11 cellular contexts compared by ENCODE assay signal in the genomic region with DNA sequence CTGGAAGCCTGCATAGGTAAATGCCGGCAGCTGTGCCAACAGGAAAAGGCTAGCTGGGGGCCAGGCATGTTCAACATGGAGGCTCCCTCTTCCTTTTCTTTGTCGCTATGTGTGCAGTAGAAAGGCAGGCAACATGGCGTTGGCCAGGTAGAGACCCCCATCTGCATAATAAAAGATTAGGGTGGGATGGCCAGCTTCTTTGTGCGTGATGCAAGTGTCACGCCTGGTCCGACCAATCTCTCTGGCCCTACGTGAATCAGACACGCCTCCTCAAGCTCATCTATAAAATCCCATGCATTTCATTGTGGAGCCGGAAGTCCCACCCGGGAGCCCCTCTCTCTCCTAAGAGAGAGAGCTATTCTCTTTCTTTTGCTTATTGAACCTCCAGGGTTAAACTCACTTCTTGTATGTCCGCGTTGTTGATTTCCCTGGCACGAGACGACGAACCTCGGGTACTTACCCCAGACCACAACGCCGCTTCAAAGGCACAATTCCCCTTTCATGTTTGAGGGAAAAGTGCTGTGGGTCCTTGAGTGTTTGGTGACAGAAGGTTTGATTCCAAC. TPM values are rescaled to one million over a fixed set of nuclear protein-coding genes. Genes with fewer than 3 reads are reported as not detected.
DNase-seq lines count a peak whose midpoint lies in the region; ATAC-seq and TF ChIP-seq lines count a peak whose summit lies in the region.
"Had no signal": no experiment of that assay in that cellular context is flagged by ENCODE, and none has a peak within 500 bp of the region (broad histone marks: within the 10 kb centered on the region; RNA-seq: fewer than 3 reads in every experiment).

No MANE protein-coding gene starts in this region.

- TF ChIP-seq POLR2A in uterus (IDR thresholded peaks at IDR 0.05) (no peak), testis (IDR thresholded peaks at IDR 0.05) (no peak), Peyer's patch (IDR thresholded peaks at IDR 0.05) (no peak)

- no peaks in the 10 kb centered on the region for H3K9me3 Mint-ChIP-seq in activated naive CD8-positive, alpha-beta T cell (ENCODE audit: low read depth)
- H3K9me3 Mint-ChIP-seq in activated naive CD8-positive, alpha-beta T cell treated with anti-CD3 and anti-CD28 coated beads, Interleukin-2, amount 50 U/mL, for 24 hours = no peaks in the 10 kb centered on the region
- H3K9me3 Mint-ChIP-seq in T-cell = no peaks in the 10 kb centered on the region
- H3K9me3 Mint-ChIP-seq: CD8-positive, alpha-beta memory T cell had no signal

- H3K9me3 ChIP-seq in uterus = no peaks in the 10 kb centered on the region
- H3K9me3 ChIP-seq in testis = no peaks in the 10 kb centered on the region
- H3K9me3 ChIP-seq in Peyer's patch = no peaks in the 10 kb centered on the region

- intact Hi-C loops in uterus (cut with DNase I; ENCODE audit: low total_unique reads) = no loop called here
- intact Hi-C loops in testis (cut with DNase I; ENCODE audit: low total_unique reads) = no loop called here

- peak overlapping the region; percentile 16 for H3K27ac Mint-ChIP-seq in activated naive CD8-positive, alpha-beta T cell
- no peak overlapping the region for H3K27ac Mint-ChIP-seq in activated naive CD8-positive, alpha-beta T cell treated with anti-CD3 and anti-CD28 coated beads, Interleukin-2, amount 50 U/mL, for 24 hours
- H3K27ac Mint-ChIP-seq in T-cell = peak overlapping the region in 1 of 2 donors; percentile 17
- H3K27ac Mint-ChIP-seq: CD8-positive, alpha-beta memory T cell had no signal

- H3K4me1 ChIP-seq in uterus (no peaks in the 10 kb centered on the region), testis (no peaks in the 10 kb centered on the region), Peyer's patch (no peaks in the 10 kb centered on the region)

- no peak for DNase-seq in activated naive CD8-positive, alpha-beta T cell treated with anti-CD3 and anti-CD28 coated beads, Interleukin-2, amount 50 U/mL, for 24 hours
- DNase-seq in T-cell = peak in 30 of 34 experiments; percentile 8 to 72 (median 38)
- peak; percentile 80 for DNase-seq in iPS DF 19.7 (ENCODE audit: low read depth, low spot score)
- DNase-seq in uterus = no peak
- DNase-seq in testis = no peak
- DNase-seq in Peyer's patch = no peak
- DNase-seq: retina had no signal

- CTCF ChIA-PET in T-cell (lab: Charles Lee) = interaction anchor here (1.0 to 1.4 kb wide), 3 partner anchors 9 to 348 kb away, joined by 3 to 6 read pairs (median 3); partner anchors contain the start of gene BOD1 (in 1 of the 2)

- H3K27ac ChIP-seq in uterus (peak overlapping the region; percentile 38 to 65), testis (no peak overlapping the region), Peyer's patch (no peak overlapping the region)

- no peaks in the 10 kb centered on the region for H3K36me3 Mint-ChIP-seq in activated naive CD8-positive, alpha-beta T cell
- no peaks in the 10 kb centered on the region for H3K36me3 Mint-ChIP-seq in activated naive CD8-positive, alpha-beta T cell treated with anti-CD3 and anti-CD28 coated beads, Interleukin-2, amount 50 U/mL, for 24 hours (ENCODE audit: low read depth)
- no peaks in the 10 kb centered on the region for H3K36me3 Mint-ChIP-seq in T-cell

- H3K4me3 ChIP-seq in uterus (no peak overlapping the region), testis (no peak overlapping the region), Peyer's patch (no peak overlapping the region)

- ATAC-seq in activated naive CD8-positive, alpha-beta T cell treated with anti-CD3 and anti-CD28 coated beads, Interleukin-2, amount 50 U/mL, for 24 hours = no peak
- ATAC-seq in T-cell (replicated peaks in 1 of 4) (peak; percentile 40 to 89 (median 64)), GM21717 (IDR thresholded peaks at IDR 0.05; ENCODE audit: unreplicated experiment) (no peak)

- H3K4me1 Mint-ChIP-seq in activated naive CD8-positive, alpha-beta T cell (ENCODE audit: low read depth) = peaks cover 30% of the 10 kb centered on the region
- H3K4me1 Mint-ChIP-seq in activated naive CD8-positive, alpha-beta T cell treated with anti-CD3 and anti-CD28 coated beads, Interleukin-2, amount 50 U/mL, for 24 hours = peaks cover 21% of the 10 kb centered on the region
- peaks cover 24 to 30% (median 28%) of the 10 kb centered on the region in 3 donors for H3K4me1 Mint-ChIP-seq in T-cell

- H3K36me3 ChIP-seq in uterus (no peaks in the 10 kb centered on the region), testis (ENCODE audit: low read depth, missing control alignments) (no peaks in the 10 kb centered on the region), Peyer's patch (peaks cover 0 to 9% (median 0%) of the 10 kb centered on the region in 3 donors)

- H3K27me3 ChIP-seq in uterus (no peaks in the 10 kb centered on the region), testis (no peaks in the 10 kb centered on the region), Peyer's patch (no peaks in the 10 kb centered on the region)

- POLR2A ChIA-PET in T-cell (lab: Charles Lee) = no interaction called here

- peak overlapping the region; percentile 27 for H3K4me3 Mint-ChIP-seq in activated naive CD8-positive, alpha-beta T cell
- no peak overlapping the region for H3K4me3 Mint-ChIP-seq in activated naive CD8-positive, alpha-beta T cell treated with anti-CD3 and anti-CD28 coated beads, Interleukin-2, amount 50 U/mL, for 24 hours
- H3K4me3 Mint-ChIP-seq in T-cell = peak overlapping the region in 1 of 3 donors; percentile 44

- TF ChIP-seq CTCF in uterus (IDR thresholded peaks at IDR 0.05) (no peak), testis (IDR thresholded peaks at IDR 0.05) (no peak), Peyer's patch (IDR thresholded peaks at IDR 0.05) (no peak)

- 55 to 56% methylated on average over 12 to 18 of the region's 18 CpGs for WGBS in testis, 2 donors

- no peaks in the 10 kb centered on the region for H3K27me3 Mint-ChIP-seq in activated naive CD8-positive, alpha-beta T cell
- H3K27me3 Mint-ChIP-seq in activated naive CD8-positive, alpha-beta T cell treated with anti-CD3 and anti-CD28 coated beads, Interleukin-2, amount 50 U/mL, for 24 hours = no peaks in the 10 kb centered on the region
- H3K27me3 Mint-ChIP-seq in T-cell = no peaks in the 10 kb centered on the region
- H3K27me3 Mint-ChIP-seq: CD8-positive, alpha-beta memory T cell had no signal

RNA-seq across cellular contexts. Expression of gene C5orf47, which starts 25.0 kb away (rescaled TPM):
- total RNA-seq in T-cell (not detected), uterus (under 1 TPM in 1 of 4 donors, not detected in 3; 0.21 TPM), testis (10 to 100 TPM; 26.0 to 43.5 TPM), Peyer's patch (not detected)
- polyA plus RNA-seq in testis (ENCODE audit: insufficient read depth, low read depth, low replicate concordance) = 29.0 TPM
- total RNA-seq: CD8-positive, alpha-beta memory T cell; HT1080 had no signal
- polyA plus RNA-seq: CD8-positive, alpha-beta memory T cell had no signal

Comparison
In these comparisons a context has a peak if more than half of its experiments do, and no peak if none do; other contexts are left out.
1. ATAC-seq: peak in T-cell (4 of 4); none in activated naive CD8-positive, alpha-beta T cell treated with anti-CD3 and anti-CD28 coated beads, Interleukin-2, amount 50 U/mL, for 24 hours (single experiment) and GM21717 (single experiment).
2. DNase-seq: peak in T-cell (30 of 34) and iPS DF 19.7 (single experiment); none in activated naive CD8-positive, alpha-beta T cell treated with anti-CD3 and anti-CD28 coated beads, Interleukin-2, amount 50 U/mL, for 24 hours (single experiment), uterus (0 of 2), testis (single experiment) and Peyer's patch (0 of 3).
3. H3K27ac ChIP-seq: peak in uterus (2 of 2); none in testis (0 of 2) and Peyer's patch (0 of 4).
4. RNA of gene C5orf47, which starts 25.0 kb away (total RNA-seq): 26.0 to 43.5 TPM in testis; not detected in T-cell, 0.21 TPM in uterus and not detected in Peyer's patch; every median in the first group is over 10 times any median in the second.